8 cellular contexts compared by ENCODE assay signal in genomic region chr10:119209736-119210355, GRCh38. TPM values are rescaled to one million over a fixed set of nuclear protein-coding genes. Genes with fewer than 3 reads are reported as not detected.
DNase-seq lines count a peak whose midpoint lies in the region; ATAC-seq and TF ChIP-seq lines count a peak whose summit lies in the region.

No MANE protein-coding gene starts in this region.

- peak overlapping the region; percentile 89 for H3K4me3 Mint-ChIP-seq in natural killer cell

- H2AK5ac ChIP-seq in IMR-90 (ENCODE audit: low read depth, low read length), result peak overlapping the region; percentile 66; the same call in 1 of the 2 replicates

- peak overlapping the region; percentile 92 for H2BK15ac ChIP-seq in IMR-90 (ENCODE audit: low read depth, low read length)

- peak overlapping the region; percentile 96 for H3K4ac ChIP-seq in IMR-90 (ENCODE audit: low read depth, low read length)

- dilution Hi-C loops in IMR-90 (cut with HindIII; ENCODE audit: low sequenced_read_pairs, unreplicated experiment), result no loop called here

- intact Hi-C loops in IMR-90 (cut with micrococcal nuclease) (loop anchor here (1.0 to 5.0 kb wide), 3 partner anchors 37 to 277 kb away; no protein-coding TSS in a partner anchor), natural killer cell (cut with micrococcal nuclease) (loop anchor here (1.0 kb wide), 1 partner anchor 59 kb away; no protein-coding TSS in a partner anchor)

- POLR2A ChIA-PET in AG04450 (lab: Yijun Ruan, JAX) (interaction anchor here (0.7 to 2.3 kb wide), 7 partner anchors 8 to 192 kb away, joined by 3 to 16 read pairs (median 6); no protein-coding TSS in a partner anchor), IMR-90 (lab: Charles Lee; ENCODE audit: unreplicated experiment) (interaction anchor here (0.5 to 1.1 kb wide), 6 partner anchors 8 to 329 kb away, joined by 3 to 33 read pairs (median 5); no protein-coding TSS in a partner anchor)

- peak overlapping the region; percentile 82 for H4K5ac ChIP-seq in IMR-90 (ENCODE audit: low read depth, low read length)

- H3K9me1 ChIP-seq in IMR-90 (ENCODE audit: insufficient read depth, low read length), result peaks cover 6% of the 10 kb centered on the region

- peak overlapping the region; percentile 59 for H2AFZ ChIP-seq in IMR-90 (replicated peaks; ENCODE audit: low read length, poor library complexity)

- H3K14ac ChIP-seq in IMR-90 (replicated peaks; ENCODE audit: low read depth, low read length), result peak overlapping the region; percentile 97

- no peaks in the 10 kb centered on the region for H3K9me3 Mint-ChIP-seq in natural killer cell

- H3K36me3 ChIP-seq in IMR-90 (ENCODE audit: control insufficient read depth, insufficient read depth, low read length), result peaks cover 20% of the 10 kb centered on the region

- DNase-seq in AG04450 (ENCODE audit: low read depth, low spot score) (no peak), IMR-90 (peak; percentile 37), cardiac fibroblast (ENCODE audit: low read depth in 2 of 2) (peak; percentile 45 to 56), natural killer cell (no peak), NCI-H1417 treated with DMSO at 0.1 percent for 48 hours (lab: John Stamatoyannopoulos, UW) (no peak), NCI-H1048 (lab: John Stamatoyannopoulos, UW) (no peak), GOT3 (lab: John Stamatoyannopoulos, UW) (no peak)

- H4K20me1 ChIP-seq in IMR-90 (ENCODE audit: insufficient read depth, low read length), result peaks cover 23% of the 10 kb centered on the region

- H3K27ac Mint-ChIP-seq in natural killer cell, result peak overlapping the region; percentile 92 to 93

- no peaks in the 10 kb centered on the region for H3K27me3 Mint-ChIP-seq in natural killer cell (ENCODE audit: low read depth in 2 of 2)

- peak overlapping the region; percentile 90 for H2BK120ac ChIP-seq in IMR-90 (ENCODE audit: low read depth, low read length)

- peak overlapping the region; percentile 82 for H2BK5ac ChIP-seq in IMR-90 (ENCODE audit: low read depth, low read length, poor library complexity, severe bottlenecking)

- H3K27me3 ChIP-seq in AG04450 (ENCODE audit: control insufficient read depth, insufficient read depth, low read length), result no peaks in the 10 kb centered on the region
- no peaks in the 10 kb centered on the region for H3K27me3 ChIP-seq in IMR-90 (ENCODE audit: control insufficient read depth, insufficient read depth, low read length)

- ATAC-seq in IMR-90 (ENCODE audit: low read depth) (no peak), natural killer cell (no peak), GM19395 (IDR thresholded peaks at IDR 0.05; ENCODE audit: unreplicated experiment) (no peak)

- WGBS in IMR-90 (ENCODE audit: extremely low coverage in 2 of 2, insufficient read length in 1 of 2), 2 experiments, result no CpG with 5 or more reads among the region's 9 CpGs

- H3K4me2 ChIP-seq in IMR-90 (ENCODE audit: low read depth, low read length), result peak overlapping the region; percentile 96

- peak overlapping the region; percentile 96 for H3K9ac ChIP-seq in IMR-90 (ENCODE audit: low read depth, low read length)

- CTCF ChIA-PET in AG04450 (lab: Charles Lee) (interaction anchor here (0.6 to 3.7 kb wide), 37 partner anchors 9 to 400 kb away, joined by 3 to 27 read pairs (median 5); no protein-coding TSS in a partner anchor), IMR-90 (lab: Yijun Ruan, JAX) (interaction anchor here (0.6 to 2.2 kb wide), 11 partner anchors 9 to 210 kb away, joined by 3 to 8 read pairs (median 5); no protein-coding TSS in a partner anchor)

- TF ChIP-seq RAD21 in IMR-90 (IDR thresholded peaks at IDR 0.05; ENCODE audit: low read length), result no peak

- peak overlapping the region; percentile 93 for H2BK20ac ChIP-seq in IMR-90 (ENCODE audit: low read depth, low read length)

- H3K23ac ChIP-seq in IMR-90 (ENCODE audit: low read depth, low read length), result peak overlapping the region; percentile 99

- no peak for TF ChIP-seq POLR2A in IMR-90 (IDR thresholded peaks at IDR 0.05; ENCODE audit: low read depth, low read length)

- peak overlapping the region; percentile 60 to 83 for H4K8ac ChIP-seq in IMR-90 (ENCODE audit: low read depth in 2 of 2, low read length in 2 of 2)

- H3K79me1 ChIP-seq in IMR-90 (ENCODE audit: low read depth in 1 of 2, low read length in 2 of 2), result peaks cover 10 to 57% of the 10 kb centered on the region in 2 experiments

- no peaks in the 10 kb centered on the region for H3K36me3 Mint-ChIP-seq in natural killer cell

- BruUV-seq in IMR-90 (replicated peaks; lab: Mats Ljungman, UMichigan), result no TSS peak

- H3K27ac ChIP-seq in AG04450 (ENCODE audit: low read depth, low read length), result no peak overlapping the region
- peak overlapping the region; percentile 99 for H3K27ac ChIP-seq in IMR-90 (ENCODE audit: insufficient read depth, low read length)

- H3K18ac ChIP-seq in IMR-90 (ENCODE audit: low read depth, low read length), result peak overlapping the region; percentile 88

- peaks cover 13% of the 10 kb centered on the region for H3K4me1 ChIP-seq in IMR-90 (ENCODE audit: control insufficient read depth, insufficient read depth, low read length)

- H3K4me3 ChIP-seq in AG04450 (ENCODE audit: low read depth, low read length), result peak overlapping the region; percentile 85
- H3K4me3 ChIP-seq in IMR-90 (ENCODE audit: insufficient read depth, low read depth, low read length), result peak overlapping the region; percentile 61
- H3K4me3 ChIP-seq in cardiac fibroblast (replicated peaks in 1 of 2; ENCODE audit: low read depth in 2 of 2, low read length in 2 of 2), result peak overlapping the region; percentile 64 to 90

- in situ Hi-C loops in IMR-90 (cut with MboI; ENCODE audit: low sequenced_read_pairs), result loop anchor here (5.0 kb wide), 1 partner anchor 207 kb away; no protein-coding TSS in a partner anchor

- H3K56ac ChIP-seq in IMR-90 (ENCODE audit: extremely low read depth, insufficient read depth, low read length), result peak overlapping the region; percentile 90

- H2AK9ac ChIP-seq in IMR-90 (replicated peaks; ENCODE audit: low read depth, low read length, poor library complexity), result peak overlapping the region; percentile 85

- TF ChIP-seq CTCF in AG04450 (IDR thresholded peaks at IDR 0.05; ENCODE audit: low read depth, low read length), result no peak
- no peak for TF ChIP-seq CTCF in IMR-90 (conservative IDR thresholded peaks at IDR 0.05; ENCODE audit: low read depth, low read length)
- TF ChIP-seq CTCF in cardiac fibroblast (IDR thresholded peaks at IDR 0.05; ENCODE audit: low read depth, low read length), result no peak
- peak; percentile 40 for TF ChIP-seq CTCF in natural killer cell (IDR thresholded peaks at IDR 0.05)

- peaks cover 60 to 65% of the 10 kb centered on the region in 2 donors for H3K4me1 Mint-ChIP-seq in natural killer cell

- peak overlapping the region; percentile 89 for H4K91ac ChIP-seq in IMR-90 (ENCODE audit: insufficient read depth, low read depth, low read length)

- no peaks in the 10 kb centered on the region; the same call in 1 of the 2 replicates for H3K9me3 ChIP-seq in AG04450 (ENCODE audit: control insufficient read depth, insufficient read depth, low read length)
- H3K9me3 ChIP-seq in IMR-90 (ENCODE audit: control insufficient read depth, insufficient read depth, low read length), result no peaks in the 10 kb centered on the region

TF ChIP-seq in IMR-90, 13 proteins besides CTCF, POLR2A, EP300 and RAD21:
- no peak for TF ChIP-seq MXI1 (IDR thresholded peaks at IDR 0.05; ENCODE audit: borderline replicate concordance, low read depth, low read length)
- 0 out of 2 replicates have a peak, but pooled peaks have one; percentile 4 for TF ChIP-seq MAZ (IDR thresholded peaks at IDR 0.05; ENCODE audit: borderline replicate concordance, low read depth, low read length)
- no peak for TF ChIP-seq CHD1 (IDR thresholded peaks at IDR 0.05; ENCODE audit: low read depth, low read length)
- no peak for TF ChIP-seq RCOR1 (IDR thresholded peaks at IDR 0.05; ENCODE audit: insufficient replicate concordance, low read length)
- TF ChIP-seq ELK1 (IDR thresholded peaks at IDR 0.05; ENCODE audit: borderline replicate concordance, low read depth, low read length), result no peak
- TF ChIP-seq SMC3 (IDR thresholded peaks at IDR 0.05; ENCODE audit: low read depth, low read length), result no peak

RNA-seq across cellular contexts. Expression of gene GRK5, which starts 2.5 kb away (rescaled TPM):
- 27.6 and 29.3 TPM in 2 replicates for polyA plus RNA-seq in AG04450 (2011; rRNA removed)
- 20.3 and 24.3 TPM in 2 replicates for polyA minus RNA-seq in AG04450 (2011; rRNA and poly(A)+ RNA removed)
- total RNA-seq in IMR-90 (2012; rRNA removed), result 11.9 and 12.9 TPM in 2 replicates
- polyA plus RNA-seq in IMR-90 (2012; rRNA removed), result 13.7 and 16.3 TPM in 2 replicates
- polyA plus RNA-seq in IMR-90 (2012; cell fraction: cytosol; rRNA removed), result 14.9 and 16.1 TPM in 2 replicates
- polyA plus RNA-seq in IMR-90 (2012; cell fraction: nucleus; rRNA removed; ENCODE audit: low replicate concordance), result 13.4 and 27.1 TPM in 2 replicates
- 10 to 100 TPM; 37.6 to 54.3 (median 47.9) TPM for total RNA-seq in natural killer cell

RNA-seq across cellular contexts. Expression of gene PRDX3, which starts 31.2 kb away (rescaled TPM):
- polyA plus RNA-seq in AG04450 (2011; rRNA removed) (296 and 373 TPM in 2 replicates), IMR-90 (2012; rRNA removed) (173 and 187 TPM in 2 replicates)
- 122 and 138 TPM in 2 replicates for polyA minus RNA-seq in AG04450 (2011; rRNA and poly(A)+ RNA removed)
- total RNA-seq in IMR-90 (2012; rRNA removed) (169 and 195 TPM in 2 replicates), natural killer cell (10 to 100 TPM; 12.5 to 17.4 (median 15.3) TPM)
- polyA plus RNA-seq in IMR-90 (2012; cell fraction: cytosol; rRNA removed), result 60.3 and 63.2 TPM in 2 replicates
- 17.7 and 85.4 TPM in 2 replicates for polyA plus RNA-seq in IMR-90 (2012; cell fraction: nucleus; rRNA removed; ENCODE audit: low replicate concordance)

RNA-seq across cellular contexts. Expression of gene SFXN4, which starts 44.3 kb away (rescaled TPM):
- 14.3 and 17.1 TPM in 2 replicates for polyA plus RNA-seq in AG04450 (2011; rRNA removed)
- polyA minus RNA-seq in AG04450 (2011; rRNA and poly(A)+ RNA removed), result 5.2 and 8.9 TPM in 2 replicates
- 10.6 and 12.0 TPM in 2 replicates for total RNA-seq in IMR-90 (2012; rRNA removed)
- 10.6 and 12.5 TPM in 2 replicates for polyA plus RNA-seq in IMR-90 (2012; rRNA removed)
- polyA plus RNA-seq in IMR-90 (2012; cell fraction: cytosol; rRNA removed), result 5.4 and 6.0 TPM in 2 replicates
- 6.3 and 26.3 TPM in 2 replicates for polyA plus RNA-seq in IMR-90 (2012; cell fraction: nucleus; rRNA removed; ENCODE audit: low replicate concordance)
- total RNA-seq in natural killer cell, result 10 to 100 TPM in 1 of 3 donors, 1 to 10 TPM in 2; 5.5 to 13.7 (median 8.1) TPM

Comparison
In these comparisons a context has a peak if more than half of its experiments do, and no peak if none do; other contexts are left out.
1. DNase-seq: peak in IMR-90 (single experiment) and cardiac fibroblast (2 of 2); none in AG04450 (single experiment), natural killer cell (single experiment), NCI-H1417 treated with DMSO at 0.1 percent for 48 hours (single experiment), NCI-H1048 (single experiment) and GOT3 (single experiment).
2. Peak in every context shown above with its lines, with median percentiles within 50 percentile points of each other: H3K4me3 ChIP-seq.